26 cellular contexts compared by ENCODE assay signal in the genomic region with DNA sequence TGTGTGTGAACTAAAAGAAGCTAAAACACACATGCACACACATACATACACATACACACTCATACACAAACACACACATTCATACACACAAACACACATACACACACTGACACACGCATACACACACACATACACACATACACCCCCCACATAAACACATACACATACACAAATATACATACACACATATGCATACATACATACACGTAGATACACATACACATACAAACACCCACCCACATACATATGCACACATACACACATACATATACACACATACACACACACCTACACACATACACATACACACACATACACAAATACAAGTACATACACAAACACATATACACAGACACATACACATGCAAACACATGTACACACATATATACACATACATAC.
"Had no signal": no experiment of that assay in that cellular context is flagged by ENCODE, and none has a peak within 500 bp of the region (broad histone marks: within the 10 kb centered on the region; RNA-seq: fewer than 3 reads in every experiment).

No MANE protein-coding gene starts in this region.

- H3K9me3 ChIP-seq: ascending aorta, breast epithelium, colonic mucosa had no signal

- H3K27ac ChIP-seq: ascending aorta, breast epithelium, cardiac muscle cell, colonic mucosa had no signal

- H3K36me3 ChIP-seq: ascending aorta, breast epithelium, cardiac muscle cell, colonic mucosa had no signal

- H3K27me3 ChIP-seq: ascending aorta, cardiac muscle cell, colonic mucosa had no signal

- H3K4me1 ChIP-seq: ascending aorta, breast epithelium, colonic mucosa had no signal

- DNase-seq: activated CD4-positive, alpha-beta memory T cell treated with anti-CD3 and anti-CD28 coated beads, Interleukin-2, amount 10 ng/mL, durations not matched to agents 7 days and 5 days; activated CD4-positive, alpha-beta T cell treated with anti-CD3 and anti-CD28 coated beads for 36 hours; activated CD4-positive, alpha-beta T cell treated with anti-CD3 and anti-CD28 coated beads, Interleukin-2, amount 10 ng/mL, durations not matched to agents 24 days and 14 days; activated CD4-positive, CD25-positive, alpha-beta regulatory T cell; activated CD4-positive, CD25-positive, alpha-beta regulatory T cell treated with anti-CD3 and anti-CD28 coated beads, Interleukin-2, amount 50 U/mL, for 72 hours; activated CD8-positive, alpha-beta memory T cell treated with anti-CD3 and anti-CD28 coated beads, Interleukin-2, amount 50 U/mL, for 48 hours; activated gamma-delta T cell; activated naive CD4-positive, alpha-beta T cell; activated naive CD4-positive, alpha-beta T cell treated with anti-CD3 and anti-CD28 coated beads, Interleukin-2, amount 10 ng/mL, durations not matched to agents 7 days and 5 days; activated naive CD8-positive, alpha-beta T cell treated with anti-CD3 and anti-CD28 coated beads, Interleukin-2, amount 10 ng/mL, durations not matched to agents 7 days and 5 days; activated T-cell treated with anti-CD3 and anti-CD28 coated beads for 4 hours; activated T-cell treated with anti-CD3 and anti-CD28 coated beads, Interleukin-2, amount 50 U/mL, for 24 hours; activated T-cell treated with anti-CD3 and anti-CD28 coated beads, Interleukin-2, amount 50 U/mL, for 72 hours; central memory CD4-positive, alpha-beta T cell; cerebellar nuclear complex; colonic mucosa; effector CD8-positive, alpha-beta T cell; endodermal cell; foreskin fibroblast; head of caudate nucleus; T-helper 2 cell had no signal

- ATAC-seq: activated CD4-positive, alpha-beta T cell treated with anti-CD3 and anti-CD28 coated beads for 36 hours; activated naive CD4-positive, alpha-beta T cell treated with anti-CD3 and anti-CD28 coated beads, Interleukin-2, amount 50 U/mL, for 72 hours; activated T-cell treated with anti-CD3 and anti-CD28 coated beads, Interleukin-2, amount 50 U/mL, for 72 hours; esophagus mucosa had no signal

- H3K4me3 ChIP-seq: ascending aorta, breast epithelium, cardiac muscle cell, colonic mucosa had no signal
